ENCODE assay signal across 9 cellular contexts in genomic region chr7:30412810-30413504, GRCh38.
A peak's percentile ranks its signal among the peaks of the same experiment; 100 is the strongest.
DNase-seq lines count a peak whose midpoint lies in the region; ATAC-seq and TF ChIP-seq lines count a peak whose summit lies in the region.
"Had no signal": no experiment of that assay in that cellular context is flagged by ENCODE, and none has a peak within 500 bp of the region (broad histone marks: within the 10 kb centered on the region; RNA-seq: fewer than 3 reads in every experiment).

No MANE protein-coding gene starts in this region.

- peak; percentile 49 for ATAC-seq in naive thymus-derived CD4-positive, alpha-beta T cell
- ATAC-seq in HG02610 (IDR thresholded peaks at IDR 0.05; ENCODE audit: unreplicated experiment): no peak
- no peak for ATAC-seq in HG03045 (IDR thresholded peaks at IDR 0.05; ENCODE audit: unreplicated experiment)

- H3K27ac Mint-ChIP-seq in naive thymus-derived CD4-positive, alpha-beta T cell: no peak overlapping the region

- H3K36me3 ChIP-seq in naive thymus-derived CD4-positive, alpha-beta T cell (ENCODE audit: control insufficient read depth in 2 of 3, insufficient read depth in 3 of 3, low read length in 3 of 3): no peaks in the 10 kb centered on the region

- no peak overlapping the region for H3K4me3 Mint-ChIP-seq in naive thymus-derived CD4-positive, alpha-beta T cell

- H3K27me3 Mint-ChIP-seq in naive thymus-derived CD4-positive, alpha-beta T cell: no peaks in the 10 kb centered on the region

- POLR2A ChIA-PET in naive thymus-derived CD4-positive, alpha-beta T cell (lab: Charles Lee): interaction anchor here (0.6 to 1.0 kb wide), 3 partner anchors 8 to 137 kb away, joined by 3 read pairs; no protein-coding TSS in a partner anchor

- H3K9me3 Mint-ChIP-seq in naive thymus-derived CD4-positive, alpha-beta T cell: peaks cover 0 to 17% (median 5%) of the 10 kb centered on the region in 11 donors

- intact Hi-C loops in naive thymus-derived CD4-positive, alpha-beta T cell (cut with micrococcal nuclease): loop anchor here (1.0 to 10.0 kb wide), 4 partner anchors 128 to 348 kb away; partner anchors contain the start of gene ZNRF2 (in 1 of the 2)

- H3K36me3 Mint-ChIP-seq in naive thymus-derived CD4-positive, alpha-beta T cell: peaks cover 2 to 9% (median 5%) of the 10 kb centered on the region in 5 donors

- CTCF ChIA-PET in naive thymus-derived CD4-positive, alpha-beta T cell (lab: Charles Lee): interaction anchor here (0.9 to 1.4 kb wide), 3 partner anchors 137 to 256 kb away, joined by 3 to 6 read pairs (median 3); no protein-coding TSS in a partner anchor

- peak; percentile 81 for TF ChIP-seq RAD21 in Ishikawa (IDR thresholded peaks at IDR 0.05; ENCODE audit: low read depth)

- no peaks in the 10 kb centered on the region for H3K27me3 ChIP-seq in naive thymus-derived CD4-positive, alpha-beta T cell (ENCODE audit: control insufficient read depth in 2 of 2, insufficient read depth in 2 of 2, low read length in 2 of 2)

- TF ChIP-seq EP300 in Ishikawa (IDR thresholded peaks at IDR 0.05; ENCODE audit: borderline replicate concordance): no peak

- peaks cover 0 to 6% (median 0%) of the 10 kb centered on the region in 7 donors for H3K4me1 Mint-ChIP-seq in naive thymus-derived CD4-positive, alpha-beta T cell

- in situ Hi-C loops in SK-MEL-5 (cut with HindIII; ENCODE audit: low pct_unique_long_range_greater_than_20kb, low sequenced_read_pairs): no loop called here

- DNase-seq in DMS153 treated with DMSO at 0.1 percent for 48 hours (lab: John Stamatoyannopoulos, UW; ENCODE audit: unreplicated experiment) (peak; percentile 40), SK-MEL-5 (ENCODE audit: low read depth, low spot score) (peak; percentile 98), fibroblast of gingiva (ENCODE audit: low read depth) (peak; percentile 76), NCI-H187 (lab: John Stamatoyannopoulos, UW) (no peak)
- peak in 3 of 9 donors; percentile 7 to 15 (median 8) for DNase-seq in naive thymus-derived CD4-positive, alpha-beta T cell

- no peak overlapping the region for H3K4me3 ChIP-seq in naive thymus-derived CD4-positive, alpha-beta T cell (ENCODE audit: low read length)
- H3K4me3 ChIP-seq: SK-N-MC had no signal

- H3K4me1 ChIP-seq in naive thymus-derived CD4-positive, alpha-beta T cell (ENCODE audit: control insufficient read depth in 2 of 2, insufficient read depth in 2 of 2, low read length in 2 of 2): no peaks in the 10 kb centered on the region

- no peaks in the 10 kb centered on the region for H3K9me3 ChIP-seq in naive thymus-derived CD4-positive, alpha-beta T cell (ENCODE audit: control insufficient read depth in 2 of 3, low read length in 3 of 3)

- H3K27ac ChIP-seq in naive thymus-derived CD4-positive, alpha-beta T cell (ENCODE audit: low read depth, low read length): no peak overlapping the region
- H3K27ac ChIP-seq: SK-N-MC had no signal

TF ChIP-seq in Ishikawa, 13 proteins besides CTCF, POLR2A, EP300 and RAD21:
- no peak for TF ChIP-seq TCF12 (IDR thresholded peaks at IDR 0.05; ENCODE audit: low read depth)
- no peak for TF ChIP-seq TEAD4 (IDR thresholded peaks at IDR 0.05)
- no peak for TF ChIP-seq CEBPB (IDR thresholded peaks at IDR 0.05)
- TF ChIP-seq MAX (IDR thresholded peaks at IDR 0.05): no peak
- TF ChIP-seq CREB1 (IDR thresholded peaks at IDR 0.05; ENCODE audit: low read depth): no peak
- TF ChIP-seq EGR1 (IDR thresholded peaks at IDR 0.05): no peak
- TF ChIP-seq YY1 (IDR thresholded peaks at IDR 0.05; ENCODE audit: low read depth): no peak
- TF ChIP-seq NFIC (IDR thresholded peaks at IDR 0.05): no peak

Comparison
In these comparisons a context has a peak if more than half of its experiments do, and no peak if none do; other contexts are left out.
1. DNase-seq: peak in DMS153 treated with DMSO at 0.1 percent for 48 hours (single experiment), SK-MEL-5 (single experiment) and fibroblast of gingiva (single experiment); none in NCI-H187 (0 of 2).